ENCODE assay signal across 27 cellular contexts in the genomic region with DNA sequence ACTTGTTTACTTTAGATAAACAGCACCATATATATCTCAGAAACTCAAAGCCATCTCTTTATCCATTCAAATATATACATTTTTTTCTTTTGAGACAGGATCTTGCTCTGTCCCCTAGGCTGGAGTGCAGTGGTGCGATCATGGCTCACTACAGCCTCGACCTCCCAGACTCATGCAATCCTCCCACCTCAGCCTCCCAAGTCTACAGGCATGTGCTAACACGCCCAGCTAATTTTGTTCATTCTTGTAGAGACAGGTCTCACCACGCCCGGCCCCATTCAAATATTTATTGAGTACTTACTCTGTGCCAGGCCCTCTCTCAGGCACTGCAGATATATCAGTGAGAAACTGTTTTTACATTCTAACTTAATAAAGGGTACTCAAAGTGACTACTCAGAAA. TPM values are rescaled to one million over a fixed set of nuclear protein-coding genes. Genes with fewer than 3 reads are reported as not detected.
DNase-seq lines count a peak whose midpoint lies in the region; FAIRE-seq and TF ChIP-seq lines count a peak whose summit lies in the region.
"Had no signal": no experiment of that assay in that cellular context is flagged by ENCODE, and none has a peak within 500 bp of the region (broad histone marks: within the 10 kb centered on the region; RNA-seq: fewer than 3 reads in every experiment).

No MANE protein-coding gene starts in this region.

- DNase-seq in NCI-H510A (lab: John Stamatoyannopoulos, UW) (peak; percentile 2), NCI-H510A treated with DMSO at 0.1 percent for 48 hours (lab: John Stamatoyannopoulos, UW) (no peak), LoVo (ENCODE audit: low spot score) (peak; percentile 38), keratinocyte (ENCODE audit: low read depth, low spot score) (peak; percentile 33), immature natural killer cell (no peak), retina (no peak), T-helper 1 cell (no peak)
- DNase-seq: activated CD8-positive, alpha-beta T cell treated with anti-CD3 and anti-CD28 coated beads, Interleukin-2, amount 10 ng/mL, durations not matched to agents 7 days and 5 days; activated effector memory CD4-positive, alpha-beta T cell treated with Interleukin-2 at 50 U/mL for 16 hours; activated naive CD8-positive, alpha-beta T cell treated with anti-CD3 and anti-CD28 coated beads, Interleukin-2, amount 50 U/mL, for 24 hours; BE2C; Caco-2; cerebellar nuclear complex; DMS79 treated with DMSO at 0.1 percent for 48 hours; Karpas-422; left lung; NCI-H82; OCI-M1; tibial artery had no signal

- H3K27me3 ChIP-seq in BLaER1 (no peaks in the 10 kb centered on the region), keratinocyte (ENCODE audit: control insufficient read depth, extremely low read depth, insufficient read depth, low read length) (no peaks in the 10 kb centered on the region)
- H3K27me3 ChIP-seq: BE2C, gastroesophageal sphincter, hepatocyte, left lung, tibial artery had no signal

- H3K4me3 ChIP-seq in BLaER1 = no peak overlapping the region
- H3K4me3 ChIP-seq in keratinocyte (ENCODE audit: control insufficient read depth in 2 of 3, extremely low read depth in 1 of 3, insufficient read depth in 2 of 3, low read depth in 1 of 3, low read length in 3 of 3) = no peak overlapping the region
- H3K4me3 ChIP-seq: gastroesophageal sphincter, HAP-1, hepatocyte, left lung, SK-N-MC, tibial artery had no signal

- H3K4me1 Mint-ChIP-seq in immature natural killer cell = peaks cover 14 to 31% of the 10 kb centered on the region in 2 donors

- H3K79me2 ChIP-seq in keratinocyte (ENCODE audit: control insufficient read depth, insufficient read depth, low read length) = peaks cover 46% of the 10 kb centered on the region

- dilution Hi-C loops in keratinocyte (cut with MboI; ENCODE audit: extremely low pct_ligation_motif_present, low sequenced_read_pairs) = no loop called here

- H4K20me1 ChIP-seq in BLaER1 (peaks cover 76% of the 10 kb centered on the region), keratinocyte (ENCODE audit: control insufficient read depth, extremely low read depth, insufficient read depth, low read length) (no peaks in the 10 kb centered on the region)

- H3K9me3 Mint-ChIP-seq in immature natural killer cell = no peaks in the 10 kb centered on the region
- H3K9me3 Mint-ChIP-seq: activated naive CD8-positive, alpha-beta T cell treated with anti-CD3 and anti-CD28 coated beads, Interleukin-2, amount 50 U/mL, for 24 hours; T-helper 1 cell treated with Interleukin-12 subunit alpha and Interleukin-12 subunit beta and Interleukin-4 antibody, amounts not matched to agents 30 μg/mL and 1 μg/mL, for 36 hours had no signal

- no peaks in the 10 kb centered on the region for H3K36me3 Mint-ChIP-seq in immature natural killer cell

- no peak overlapping the region for H3K9ac ChIP-seq in BLaER1
- no peak overlapping the region for H3K9ac ChIP-seq in keratinocyte (ENCODE audit: control insufficient read depth, extremely low read depth, insufficient read depth, low read length)

- no peak overlapping the region for H2AFZ ChIP-seq in keratinocyte (ENCODE audit: control insufficient read depth, low read length)
- H2AFZ ChIP-seq: hepatocyte had no signal

- H3K27me3 Mint-ChIP-seq in immature natural killer cell (ENCODE audit: low read depth in 3 of 3) = peaks cover 2 to 5% (median 4%) of the 10 kb centered on the region in 3 donors
- H3K27me3 Mint-ChIP-seq: activated naive CD8-positive, alpha-beta T cell treated with anti-CD3 and anti-CD28 coated beads, Interleukin-2, amount 50 U/mL, for 24 hours had no signal

- H3K4me2 ChIP-seq in BLaER1 (peak overlapping the region; percentile 36), keratinocyte (ENCODE audit: control insufficient read depth, extremely low read depth, insufficient read depth, low read depth, low read length) (no peak overlapping the region)
- H3K4me2 ChIP-seq: hepatocyte had no signal

- H3K27ac Mint-ChIP-seq in immature natural killer cell = no peak overlapping the region
- H3K27ac Mint-ChIP-seq: activated CD8-positive, alpha-beta T cell treated with anti-CD3 and anti-CD28 coated beads, Interleukin-2, amount 10 ng/mL, durations not matched to agents 7 days and 5 days; activated naive CD8-positive, alpha-beta T cell treated with anti-CD3 and anti-CD28 coated beads, Interleukin-2, amount 50 U/mL, for 24 hours; T-helper 1 cell treated with Interleukin-12 subunit alpha and Interleukin-12 subunit beta and Interleukin-4 antibody, amounts not matched to agents 30 μg/mL and 1 μg/mL, for 36 hours had no signal

- H3K4me1 ChIP-seq in BLaER1 = peaks cover 30% of the 10 kb centered on the region
- H3K4me1 ChIP-seq in keratinocyte (ENCODE audit: control insufficient read depth, extremely low read depth, insufficient read depth, low read length) = peaks cover 5% of the 10 kb centered on the region

- no peak for FAIRE-seq in keratinocyte (lab: Jason Lieb, UNC)
- FAIRE-seq: endometrium, GM18507 had no signal

- H3K9me3 ChIP-seq in BLaER1 (no peaks in the 10 kb centered on the region), keratinocyte (ENCODE audit: control insufficient read depth, low read depth, low read length) (no peaks in the 10 kb centered on the region)
- H3K9me3 ChIP-seq: BE2C, Caco-2, gastroesophageal sphincter, HAP-1, left lung, tibial artery had no signal

- TF ChIP-seq CTCF in keratinocyte (optimal IDR thresholded peaks at IDR 0.05 in 1 of 3, IDR thresholded peaks at IDR 0.05 in 1 of 3, conservative IDR thresholded peaks at IDR 0.05 in 1 of 3; ENCODE audit: extremely low read depth in 1 of 3, insufficient read depth in 2 of 3, low read length in 3 of 3) = no peak

- no peaks in the 10 kb centered on the region for H3K9me1 ChIP-seq in keratinocyte (ENCODE audit: control insufficient read depth, extremely low read depth, insufficient read depth, low read length)

- H3K27ac ChIP-seq in BLaER1 (no peak overlapping the region), keratinocyte (ENCODE audit: control insufficient read depth, insufficient read depth, low read length) (no peak overlapping the region)
- H3K27ac ChIP-seq: hepatocyte, SK-N-MC, tibial artery had no signal

- H3K4me3 Mint-ChIP-seq in immature natural killer cell = no peak overlapping the region
- H3K4me3 Mint-ChIP-seq: activated CD8-positive, alpha-beta T cell treated with anti-CD3 and anti-CD28 coated beads, Interleukin-2, amount 10 ng/mL, durations not matched to agents 7 days and 5 days; activated naive CD8-positive, alpha-beta T cell treated with anti-CD3 and anti-CD28 coated beads, Interleukin-2, amount 50 U/mL, for 24 hours; T-helper 1 cell treated with Interleukin-12 subunit alpha and Interleukin-12 subunit beta and Interleukin-4 antibody, amounts not matched to agents 30 μg/mL and 1 μg/mL, for 36 hours had no signal

- H3K36me3 ChIP-seq in BLaER1 (0 out of 2 replicates have a peak, but pooled peaks cover 6% of the 10 kb centered on the region), keratinocyte (ENCODE audit: control insufficient read depth in 2 of 2, extremely low read depth in 1 of 2, insufficient read depth in 2 of 2, low read length in 2 of 2) (no peaks in the 10 kb centered on the region)
- H3K36me3 ChIP-seq: BE2C, gastroesophageal sphincter, HAP-1, left lung, tibial artery had no signal

RNA-seq across cellular contexts. Expression of gene ATXN3, which starts 3.0 kb away (rescaled TPM):
- polyA plus RNA-seq in keratinocyte (13.6 to 27.6 TPM (median 17.4 TPM) in 3 replicates), immature natural killer cell (10 to 100 TPM; 12.7 to 21.1 (median 20.3) TPM)
- 58.8 TPM for polyA plus RNA-seq in keratinocyte (2011; ENCODE audit: low read depth)
- 13.3 and 26.1 TPM in 2 replicates for polyA plus RNA-seq in keratinocyte (2011; cell fraction: cytosol; rRNA removed)
- 18.2 and 24.7 TPM in 2 replicates for polyA plus RNA-seq in keratinocyte (2011; cell fraction: nucleus; rRNA removed)
- 21.2 and 30.5 TPM in 2 replicates for polyA plus RNA-seq in keratinocyte (2012; ENCODE audit: low replicate concordance)
- 1.2 to 50.2 TPM (median 8.8 TPM) in 3 replicates for polyA minus RNA-seq in keratinocyte
- 8.2 TPM for polyA minus RNA-seq in keratinocyte (2011; cell fraction: cytosol; rRNA and poly(A)+ RNA removed)
- polyA minus RNA-seq in keratinocyte (2011; cell fraction: nucleus; rRNA and poly(A)+ RNA removed) = 16.8 and 30.3 TPM in 2 replicates

RNA-seq across cellular contexts. Expression of gene NDUFB1, which starts 18.1 kb away (rescaled TPM):
- polyA plus RNA-seq in keratinocyte = 269 to 555 TPM (median 393 TPM) in 3 replicates
- polyA plus RNA-seq in keratinocyte (2011; ENCODE audit: low read depth) = 155 TPM
- 428 and 503 TPM in 2 replicates for polyA plus RNA-seq in keratinocyte (2011; cell fraction: cytosol; rRNA removed)
- 144 and 190 TPM in 2 replicates for polyA plus RNA-seq in keratinocyte (2011; cell fraction: nucleus; rRNA removed)
- polyA plus RNA-seq in keratinocyte (2012; ENCODE audit: low replicate concordance) = 323 and 401 TPM in 2 replicates
- polyA minus RNA-seq in keratinocyte = 25.2 to 74.5 TPM (median 49.1 TPM) in 3 replicates
- 36.1 TPM for polyA minus RNA-seq in keratinocyte (2011; cell fraction: cytosol; rRNA and poly(A)+ RNA removed)
- polyA minus RNA-seq in keratinocyte (2011; cell fraction: nucleus; rRNA and poly(A)+ RNA removed) = 12.6 and 12.8 TPM in 2 replicates
- polyA plus RNA-seq in immature natural killer cell = 100 to 1,000 TPM; 248 to 492 (median 335) TPM

RNA-seq across cellular contexts. Expression of gene CPSF2, which starts 18.4 kb away (rescaled TPM):
- 33.8 to 67.9 TPM (median 35.4 TPM) in 3 replicates for polyA plus RNA-seq in keratinocyte
- polyA plus RNA-seq in keratinocyte (2011; ENCODE audit: low read depth) = 56.8 TPM
- 21.3 and 42.3 TPM in 2 replicates for polyA plus RNA-seq in keratinocyte (2011; cell fraction: cytosol; rRNA removed)
- polyA plus RNA-seq in keratinocyte (2011; cell fraction: nucleus; rRNA removed) = 30.8 and 43.6 TPM in 2 replicates
- polyA plus RNA-seq in keratinocyte (2012; ENCODE audit: low replicate concordance) = 30.6 and 49.7 TPM in 2 replicates
- 28.4 to 51.7 TPM (median 29.8 TPM) in 3 replicates for polyA minus RNA-seq in keratinocyte
- polyA minus RNA-seq in keratinocyte (2011; cell fraction: cytosol; rRNA and poly(A)+ RNA removed) = 24.7 TPM
- 16.9 and 53.4 TPM in 2 replicates for polyA minus RNA-seq in keratinocyte (2011; cell fraction: nucleus; rRNA and poly(A)+ RNA removed)
- 10 to 100 TPM; 19.2 to 38.2 (median 26.8) TPM for polyA plus RNA-seq in immature natural killer cell

Comparison
In these comparisons a context has a peak if more than half of its experiments do, and no peak if none do; other contexts are left out.
1. DNase-seq: peak in NCI-H510A (single experiment), LoVo (single experiment) and keratinocyte (single experiment); none in NCI-H510A treated with DMSO at 0.1 percent for 48 hours (single experiment), immature natural killer cell (0 of 3), retina (single experiment) and T-helper 1 cell (0 of 5).